Comparison of ENCODE assay signal across 23 cellular contexts in the genomic region with DNA sequence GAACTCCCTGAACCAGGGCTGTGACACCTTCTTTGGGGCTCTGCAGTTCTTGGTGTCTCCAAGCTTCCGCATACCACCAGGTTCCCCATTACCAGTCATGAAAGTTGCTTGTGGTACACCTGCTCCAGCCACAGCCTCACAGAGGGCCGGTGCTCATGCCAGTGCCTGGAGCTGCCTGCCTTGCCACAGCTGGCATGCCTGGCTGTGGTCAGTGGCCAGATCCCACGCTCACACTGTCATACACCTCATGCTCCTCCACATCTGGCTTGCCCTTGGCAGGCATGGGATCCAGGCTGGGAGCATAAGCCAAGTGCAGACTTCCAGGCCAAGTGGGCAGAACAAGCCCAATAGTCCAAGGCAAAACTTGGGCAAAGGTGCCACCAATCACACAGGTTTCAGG.
DNase-seq lines count a peak whose midpoint lies in the region; ATAC-seq and TF ChIP-seq lines count a peak whose summit lies in the region.
"Had no signal": no experiment of that assay in that cellular context is flagged by ENCODE, and none has a peak within 500 bp of the region (broad histone marks: within the 10 kb centered on the region; RNA-seq: fewer than 3 reads in every experiment).

No MANE protein-coding gene starts in this region.

- H3K23ac ChIP-seq in neuronal stem cell (ENCODE audit: low read depth, low read length, poor library complexity), result no peak overlapping the region

- no peaks in the 10 kb centered on the region for H3K4me1 Mint-ChIP-seq in chondrocyte (ENCODE audit: low read depth)
- H3K4me1 Mint-ChIP-seq in activated CD4-positive, alpha-beta T cell treated with anti-CD3 and anti-CD28 coated beads, Interleukin-2, amount 10 ng/mL, durations not matched to agents 7 days and 5 days, result peaks cover 4% of the 10 kb centered on the region
- H3K4me1 Mint-ChIP-seq: CD14-positive monocyte, H9 had no signal

- no peak overlapping the region for H4K8ac ChIP-seq in neuronal stem cell (ENCODE audit: low read depth, low read length)

- H3K27me3 ChIP-seq in MG63, result no peaks in the 10 kb centered on the region
- H3K27me3 ChIP-seq in neuronal stem cell (ENCODE audit: control insufficient read depth in 3 of 3, insufficient read depth in 3 of 3, low read depth in 1 of 3, low read length in 3 of 3), result no peaks in the 10 kb centered on the region
- H3K27me3 ChIP-seq: BE2C; BLaER1 treated with 17β-estradiol and CSF1 and Interleukin-3, amounts not matched to agents 10 nM and 100 nM had no signal

- H2AK5ac ChIP-seq in neuronal stem cell (ENCODE audit: low read depth, low read length), result no peak overlapping the region

- H3K36me3 ChIP-seq in MG63 (no peaks in the 10 kb centered on the region), neuronal stem cell (replicated peaks in 1 of 2; ENCODE audit: control insufficient read depth in 2 of 2, insufficient read depth in 2 of 2, low read length in 2 of 2) (no peaks in the 10 kb centered on the region)
- H3K36me3 ChIP-seq: BE2C; BLaER1 treated with 17β-estradiol and CSF1 and Interleukin-3, amounts not matched to agents 10 nM and 100 nM had no signal

- no peak overlapping the region for H3K4me2 ChIP-seq in neuronal stem cell (ENCODE audit: insufficient read depth, low read length, poor library complexity, severe bottlenecking)
- H3K4me2 ChIP-seq: A549; BLaER1 treated with 17β-estradiol and CSF1 and Interleukin-3, amounts not matched to agents 10 nM and 100 nM had no signal

- no peak overlapping the region for H4K91ac ChIP-seq in neuronal stem cell (ENCODE audit: low read depth, low read length, poor library complexity)

- no peak overlapping the region for H3K4me3 Mint-ChIP-seq in chondrocyte (ENCODE audit: unreplicated experiment)
- H3K4me3 Mint-ChIP-seq in activated CD4-positive, alpha-beta T cell treated with anti-CD3 and anti-CD28 coated beads, Interleukin-2, amount 10 ng/mL, durations not matched to agents 7 days and 5 days, result no peak overlapping the region
- H3K4me3 Mint-ChIP-seq: CD14-positive monocyte; CD4-positive, alpha-beta T cell; CD8-positive, alpha-beta memory T cell; H9 had no signal

- no peak overlapping the region for H3K27ac ChIP-seq in neuronal stem cell (replicated peaks; ENCODE audit: low read length)
- H3K27ac ChIP-seq: A549; BLaER1 treated with 17β-estradiol and CSF1 and Interleukin-3, amounts not matched to agents 10 nM and 100 nM; GM23248 had no signal

- no peak overlapping the region for H2AFZ ChIP-seq in neuronal stem cell (ENCODE audit: low read length)
- H2AFZ ChIP-seq: GM23248 had no signal

- H3K4me3 ChIP-seq in MG63 (no peak overlapping the region), neuronal stem cell (ENCODE audit: low read length in 2 of 2) (no peak overlapping the region)
- H3K4me3 ChIP-seq: A549; BLaER1 treated with 17β-estradiol and CSF1 and Interleukin-3, amounts not matched to agents 10 nM and 100 nM; GM23248 had no signal

- CTCF ChIA-PET in activated CD4-positive, alpha-beta T cell treated with anti-CD3 and anti-CD28 coated beads, Interleukin-2, amount 10 ng/mL, durations not matched to agents 7 days and 5 days (lab: Charles Lee), result no interaction called here

- POLR2A ChIA-PET in activated CD4-positive, alpha-beta T cell treated with anti-CD3 and anti-CD28 coated beads, Interleukin-2, amount 10 ng/mL, durations not matched to agents 7 days and 5 days (lab: Charles Lee), result no interaction called here

- H3K14ac ChIP-seq in neuronal stem cell (ENCODE audit: low read length), result no peak overlapping the region

- no peak for TF ChIP-seq CTCF in chondrocyte (IDR thresholded peaks at IDR 0.05)

- peak overlapping the region; percentile 57 for H3K18ac ChIP-seq in neuronal stem cell (ENCODE audit: low read length)

- DNase-seq in MG63 (peak; percentile 13), chondrocyte (ENCODE audit: low spot score) (peak; percentile 57), neuronal stem cell (ENCODE audit: low spot score) (no peak)
- no peak for DNase-seq in activated CD8-positive, alpha-beta memory T cell treated with anti-CD3 and anti-CD28 coated beads, Interleukin-2, amount 50 U/mL, for 48 hours
- DNase-seq in activated CD4-positive, alpha-beta T cell treated with anti-CD3 and anti-CD28 coated beads for 4 hours, result no peak
- DNase-seq in activated CD4-positive, alpha-beta T cell treated with anti-CD3 and anti-CD28 coated beads, Interleukin-2, amount 10 ng/mL, durations not matched to agents 7 days and 5 days, result no peak
- DNase-seq: 8988T; ACHN; AML-193; BE2C; CD4-positive, alpha-beta T cell; CD8-positive, alpha-beta memory T cell; DMS 273 treated with DMSO at 0.1 percent for 48 hours; DMS79; EL; GF-D8; GM23248; H9 had no signal

- no peak overlapping the region for H2BK12ac ChIP-seq in neuronal stem cell (ENCODE audit: low read length)

- H3K36me3 Mint-ChIP-seq in chondrocyte (ENCODE audit: low read depth), result no peaks in the 10 kb centered on the region
- H3K36me3 Mint-ChIP-seq in activated CD4-positive, alpha-beta T cell treated with anti-CD3 and anti-CD28 coated beads, Interleukin-2, amount 10 ng/mL, durations not matched to agents 7 days and 5 days (ENCODE audit: low read depth), result peaks cover 2% of the 10 kb centered on the region
- H3K36me3 Mint-ChIP-seq: CD14-positive monocyte; CD8-positive, alpha-beta memory T cell had no signal

- no peak overlapping the region for H3K27ac Mint-ChIP-seq in chondrocyte (ENCODE audit: unreplicated experiment)
- no peak overlapping the region for H3K27ac Mint-ChIP-seq in activated CD4-positive, alpha-beta T cell treated with anti-CD3 and anti-CD28 coated beads, Interleukin-2, amount 10 ng/mL, durations not matched to agents 7 days and 5 days
- H3K27ac Mint-ChIP-seq: CD14-positive monocyte; CD4-positive, alpha-beta T cell; CD8-positive, alpha-beta memory T cell had no signal

- H3K9me3 ChIP-seq in MG63, result no peaks in the 10 kb centered on the region
- H3K9me3 ChIP-seq in neuronal stem cell (replicated peaks in 1 of 2; ENCODE audit: control insufficient read depth in 2 of 2, insufficient read depth in 1 of 2, low read depth in 1 of 2, low read length in 2 of 2), result peaks cover 0 to 2% of the 10 kb centered on the region in 2 donors
- H3K9me3 ChIP-seq: A549, BE2C had no signal

- peaks cover 4% of the 10 kb centered on the region for H3K27me3 Mint-ChIP-seq in chondrocyte (ENCODE audit: low read depth)
- no peaks in the 10 kb centered on the region for H3K27me3 Mint-ChIP-seq in activated CD4-positive, alpha-beta T cell treated with anti-CD3 and anti-CD28 coated beads, Interleukin-2, amount 10 ng/mL, durations not matched to agents 7 days and 5 days
- H3K27me3 Mint-ChIP-seq: CD4-positive, alpha-beta T cell; CD8-positive, alpha-beta memory T cell had no signal

- H2BK5ac ChIP-seq in neuronal stem cell (ENCODE audit: low read length), result no peak overlapping the region

- H2BK15ac ChIP-seq in neuronal stem cell (ENCODE audit: low read length), result no peak overlapping the region

- no peak overlapping the region for H3K4ac ChIP-seq in neuronal stem cell (ENCODE audit: low read length)

- no peaks in the 10 kb centered on the region for H3K79me1 ChIP-seq in neuronal stem cell (ENCODE audit: low read depth, low read length)

- H3K4me1 ChIP-seq in neuronal stem cell (ENCODE audit: control insufficient read depth in 2 of 2, insufficient read depth in 1 of 2, low read depth in 1 of 2, low read length in 2 of 2), result no peaks in the 10 kb centered on the region
- H3K4me1 ChIP-seq: A549; BE2C; BLaER1 treated with 17β-estradiol and CSF1 and Interleukin-3, amounts not matched to agents 10 nM and 100 nM had no signal

- no peak overlapping the region for H3K9ac ChIP-seq in neuronal stem cell (ENCODE audit: low read depth, low read length, poor library complexity)
- H3K9ac ChIP-seq: BLaER1 treated with 17β-estradiol and CSF1 and Interleukin-3, amounts not matched to agents 10 nM and 100 nM; GM23248 had no signal

- ATAC-seq in HG02763 (IDR thresholded peaks at IDR 0.05; ENCODE audit: unreplicated experiment), result no peak
- ATAC-seq: A549, HCT116 had no signal

- H3K9me3 Mint-ChIP-seq in chondrocyte (ENCODE audit: low read depth), result peaks cover 5% of the 10 kb centered on the region
- peaks cover 16% of the 10 kb centered on the region for H3K9me3 Mint-ChIP-seq in activated CD4-positive, alpha-beta T cell treated with anti-CD3 and anti-CD28 coated beads, Interleukin-2, amount 10 ng/mL, durations not matched to agents 7 days and 5 days

- no CpG with 5 or more reads among the region's 3 CpGs for WGBS in neuronal stem cell (ENCODE audit: extremely low coverage in 2 of 2, insufficient read length in 2 of 2, insufficient replicate concordance in 1 of 2), 2 donors

- H2BK120ac ChIP-seq in neuronal stem cell (ENCODE audit: low read depth, low read length), result no peak overlapping the region

Comparison
In these comparisons a context has a peak if more than half of its experiments do, and no peak if none do; other contexts are left out.
1. DNase-seq: peak in MG63 (single experiment) and chondrocyte (single experiment); none in neuronal stem cell (single experiment), activated CD8-positive, alpha-beta memory T cell treated with anti-CD3 and anti-CD28 coated beads, Interleukin-2, amount 50 U/mL, for 48 hours (single experiment), activated CD4-positive, alpha-beta T cell treated with anti-CD3 and anti-CD28 coated beads for 4 hours (0 of 2) and activated CD4-positive, alpha-beta T cell treated with anti-CD3 and anti-CD28 coated beads, Interleukin-2, amount 10 ng/mL, durations not matched to agents 7 days and 5 days (single experiment).